Comparison of ENCODE assay signal across 1 cellular context in genomic region chr6:36967301-36967700, GRCh38.
TF ChIP-seq lines count a peak whose summit lies in the region.

No MANE protein-coding gene starts in this region.

TF ChIP-seq in K562, 482 proteins besides CTCF, POLR2A, EP300 and RAD21:
- TF ChIP-seq PML (IDR thresholded peaks at IDR 0.05; ENCODE audit: low read length) = 0 out of 2 replicates have a peak, but pooled peaks have one; percentile 1
- no peak for TF ChIP-seq FOXA1 (IDR thresholded peaks at IDR 0.05; ENCODE audit: borderline replicate concordance)
- no peak for TF ChIP-seq ELF1 (tag; IDR thresholded peaks at IDR 0.05)
- TF ChIP-seq, protein P1, sequence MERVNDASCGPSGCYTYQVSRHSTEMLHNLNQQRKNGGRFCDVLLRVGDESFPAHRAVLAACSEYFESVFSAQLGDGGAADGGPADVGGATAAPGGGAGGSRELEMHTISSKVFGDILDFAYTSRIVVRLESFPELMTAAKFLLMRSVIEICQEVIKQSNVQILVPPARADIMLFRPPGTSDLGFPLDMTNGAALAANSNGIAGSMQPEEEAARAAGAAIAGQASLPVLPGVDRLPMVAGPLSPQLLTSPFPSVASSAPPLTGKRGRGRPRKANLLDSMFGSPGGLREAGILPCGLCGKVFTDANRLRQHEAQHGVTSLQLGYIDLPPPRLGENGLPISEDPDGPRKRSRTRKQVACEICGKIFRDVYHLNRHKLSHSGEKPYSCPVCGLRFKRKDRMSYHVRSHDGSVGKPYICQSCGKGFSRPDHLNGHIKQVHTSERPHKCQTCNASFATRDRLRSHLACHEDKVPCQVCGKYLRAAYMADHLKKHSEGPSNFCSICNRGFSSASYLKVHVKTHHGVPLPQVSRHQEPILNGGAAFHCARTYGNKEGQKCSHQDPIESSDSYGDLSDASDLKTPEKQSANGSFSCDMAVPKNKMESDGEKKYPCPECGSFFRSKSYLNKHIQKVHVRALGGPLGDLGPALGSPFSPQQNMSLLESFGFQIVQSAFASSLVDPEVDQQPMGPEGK (CRISPR knock-in tag; IDR thresholded peaks at IDR 0.05; ENCODE audit: borderline replicate concordance) = no peak
- TF ChIP-seq ZNF644 (tag; IDR thresholded peaks at IDR 0.05; ENCODE audit: low read depth) = no peak
- no peak for TF ChIP-seq BRCA1 (IDR thresholded peaks at IDR 0.05)
- TF ChIP-seq BRCA1 (CRISPR knock-in tag; IDR thresholded peaks at IDR 0.05) = no peak
- 0 out of 2 replicates have a peak, but pooled peaks have one; percentile 40 for TF ChIP-seq SUPT5H (IDR thresholded peaks at IDR 0.05)
